In the genomic region with DNA sequence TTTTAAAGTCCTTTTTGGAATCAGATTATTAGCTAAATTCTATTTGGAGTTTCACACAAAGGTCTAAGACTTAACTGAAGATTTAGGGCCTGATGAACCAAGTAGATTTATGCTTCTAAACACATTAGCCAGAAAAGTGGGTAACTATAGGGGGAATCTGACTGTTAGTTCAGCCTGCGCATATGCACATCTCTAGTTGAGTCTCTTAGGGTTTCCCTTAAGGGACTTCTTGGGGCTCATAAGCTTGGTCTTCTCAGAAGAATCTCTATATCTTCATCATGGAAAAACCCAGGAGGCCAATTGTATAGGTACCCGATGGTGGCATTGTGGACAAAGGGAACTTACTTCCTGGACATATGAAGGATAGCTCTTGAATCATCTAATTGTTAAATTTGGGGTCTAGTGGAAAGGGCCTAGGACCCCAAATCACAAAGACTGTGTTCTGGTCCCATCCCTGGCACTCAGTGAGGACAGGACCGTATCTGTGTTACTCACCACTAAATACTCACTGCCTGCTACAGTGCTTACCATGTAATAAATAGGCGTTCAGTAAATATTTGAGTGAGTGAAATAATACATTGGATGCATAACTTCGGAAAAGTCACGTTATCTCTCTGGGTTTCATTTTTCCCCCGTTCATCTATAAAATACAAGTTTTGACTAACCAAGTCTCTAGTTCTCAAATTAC, we compare ENCODE assay signal across 20 cellular contexts. TPM values are rescaled to one million over a fixed set of nuclear protein-coding genes. Genes with fewer than 3 reads are reported as not detected.
DNase-seq lines count a peak whose midpoint lies in the region; ATAC-seq, FAIRE-seq and TF ChIP-seq lines count a peak whose summit lies in the region.
"Had no signal": no experiment of that assay in that cellular context is flagged by ENCODE, and none has a peak within 500 bp of the region (broad histone marks: within the 10 kb centered on the region; RNA-seq: fewer than 3 reads in every experiment).

No MANE protein-coding gene starts in this region.

- ATAC-seq in PC-3 (peak; percentile 72), memory B cell (ENCODE audit: low read depth) (no peak), HG03342 (IDR thresholded peaks at IDR 0.05; ENCODE audit: unreplicated experiment) (no peak)

- no TSS peak for BruUV-seq in PC-3 (replicated peaks; lab: Mats Ljungman, UMichigan)

- no peak overlapping the region for H3K4me2 ChIP-seq in PC-3 (ENCODE audit: low read length)

- H3K9ac ChIP-seq in PC-3 (ENCODE audit: low read length) = no peak overlapping the region

- TF ChIP-seq POLR2A in GM12892 (IDR thresholded peaks at IDR 0.05; ENCODE audit: low read depth, low read length) = no peak

- peaks cover 78% of the 10 kb centered on the region for H3K79me2 ChIP-seq in PC-3 (ENCODE audit: low read length)

- no peak overlapping the region for H3K4me3 Mint-ChIP-seq in activated T-cell treated with anti-CD3 and anti-CD28 coated beads, Interleukin-2, amount 50 U/mL, for 24 hours
- H3K4me3 Mint-ChIP-seq in memory B cell = no peak overlapping the region
- H3K4me3 Mint-ChIP-seq in glutamatergic neuron (ENCODE audit: unreplicated experiment) = no peak overlapping the region

- H3K9me3 Mint-ChIP-seq in activated T-cell treated with anti-CD3 and anti-CD28 coated beads, Interleukin-2, amount 50 U/mL, for 24 hours = no peaks in the 10 kb centered on the region
- no peaks in the 10 kb centered on the region for H3K9me3 Mint-ChIP-seq in memory B cell
- no peaks in the 10 kb centered on the region for H3K9me3 Mint-ChIP-seq in glutamatergic neuron (ENCODE audit: unreplicated experiment)

- DNase-seq in activated T-cell treated with anti-CD3 and anti-CD28 coated beads, Interleukin-2, amount 50 U/mL, for 24 hours = no peak
- no peak for DNase-seq in activated T-cell treated with anti-CD3 and anti-CD28 coated beads, Interleukin-2, amount 50 U/mL, for 1 hour
- DNase-seq in GM12892 (ENCODE audit: insufficient read length) (no peak), PC-3 (peak; percentile 31), memory B cell (ENCODE audit: low spot score in 2 of 2) (no peak), glutamatergic neuron (no peak), NCI-H146 (lab: John Stamatoyannopoulos, UW) (no peak)
- DNase-seq: Caco-2; DMS153; H7; NCI-H1930; NCI-H526 treated with DMSO at 0.1 percent for 48 hours; NK-92 treated with Interleukin-12 subunit alpha and Interleukin-12 subunit beta, amount 100 ng/mL, for 24 hours; OCI-M1; SJCRH30 had no signal

- no peaks in the 10 kb centered on the region for H3K27me3 ChIP-seq in PC-3 (ENCODE audit: low read length)
- H3K27me3 ChIP-seq: SJCRH30 had no signal

- H3K4me1 Mint-ChIP-seq in activated T-cell treated with anti-CD3 and anti-CD28 coated beads, Interleukin-2, amount 50 U/mL, for 24 hours (ENCODE audit: low read depth) = peaks cover 57% of the 10 kb centered on the region
- peaks cover 21% of the 10 kb centered on the region for H3K4me1 Mint-ChIP-seq in memory B cell
- no peaks in the 10 kb centered on the region for H3K4me1 Mint-ChIP-seq in glutamatergic neuron (ENCODE audit: low read depth, unreplicated experiment)

- no peaks in the 10 kb centered on the region; the same call in 1 of the 2 replicates for H3K4me1 ChIP-seq in PC-3 (ENCODE audit: insufficient read depth, low read length)
- H3K4me1 ChIP-seq: Caco-2 had no signal

- peaks cover 8% of the 10 kb centered on the region for H3K36me3 ChIP-seq in PC-3 (ENCODE audit: low read depth, low read length)

- H3F3A ChIP-seq in PC-3 (ENCODE audit: low read length, unreplicated experiment) = no peaks in the 10 kb centered on the region

- H3K27ac ChIP-seq in PC-3 (ENCODE audit: low read length) = no peak overlapping the region
- H3K27ac ChIP-seq: C4-2B, HL-60, RWPE1, SJCRH30 had no signal

- H3K4me3 ChIP-seq in PC-3 (ENCODE audit: low read length) = no peak overlapping the region
- H3K4me3 ChIP-seq: SJCRH30 had no signal

- H3K36me3 Mint-ChIP-seq in activated T-cell treated with anti-CD3 and anti-CD28 coated beads, Interleukin-2, amount 50 U/mL, for 24 hours (ENCODE audit: low read depth) = peaks cover 70% of the 10 kb centered on the region
- H3K36me3 Mint-ChIP-seq in memory B cell = peaks cover 12% of the 10 kb centered on the region
- H3K36me3 Mint-ChIP-seq in glutamatergic neuron (ENCODE audit: unreplicated experiment) = no peaks in the 10 kb centered on the region

- TF ChIP-seq CTCF in PC-3 (conservative IDR thresholded peaks at IDR 0.05; ENCODE audit: low read depth, low read length) (no peak), glutamatergic neuron (IDR thresholded peaks at IDR 0.05; ENCODE audit: partially characterized antibody, unreplicated experiment) (no peak)

- H3K27me3 Mint-ChIP-seq in activated T-cell treated with anti-CD3 and anti-CD28 coated beads, Interleukin-2, amount 50 U/mL, for 24 hours = no peaks in the 10 kb centered on the region
- no peaks in the 10 kb centered on the region for H3K27me3 Mint-ChIP-seq in memory B cell
- H3K27me3 Mint-ChIP-seq in glutamatergic neuron (ENCODE audit: unreplicated experiment) = no peaks in the 10 kb centered on the region

- POLR2A ChIA-PET in PC-3 (lab: Charles Lee; ENCODE audit: unreplicated experiment) = no interaction called here

- 0 out of 2 replicates have a peak, but pooled peaks cover 6% of the 10 kb centered on the region for H4K20me1 ChIP-seq in PC-3 (ENCODE audit: low read length)

- H2AFZ ChIP-seq in PC-3 (ENCODE audit: low read length) = no peak overlapping the region

- H3K27ac Mint-ChIP-seq in activated T-cell treated with anti-CD3 and anti-CD28 coated beads, Interleukin-2, amount 50 U/mL, for 24 hours = peak overlapping the region; percentile 14
- peak overlapping the region; percentile 60 for H3K27ac Mint-ChIP-seq in memory B cell
- H3K27ac Mint-ChIP-seq in glutamatergic neuron (ENCODE audit: unreplicated experiment) = no peak overlapping the region

- FAIRE-seq in GM12892 (lab: Jason Lieb, UNC) = peak; percentile 82
- FAIRE-seq: HTR-8/SVneo had no signal

- H3K9me3 ChIP-seq in PC-3 (ENCODE audit: low read length) = no peaks in the 10 kb centered on the region
- H3K9me3 ChIP-seq: Caco-2, SJCRH30 had no signal

- no peaks in the 10 kb centered on the region for H3K9me2 ChIP-seq in PC-3 (replicated peaks; ENCODE audit: low read length)

- CTCF ChIA-PET in PC-3 (lab: Charles Lee) = no interaction called here

- intact Hi-C loops in PC-3 (cut with micrococcal nuclease) = no loop called here

RNA-seq across cellular contexts. Expression of a gene that starts 17.0 kb away (rescaled TPM):
- polyA plus RNA-seq in GM12892 (2012; ENCODE audit: missing spikeins) = 90.8 TPM
- 109 and 119 TPM in 2 replicates for total RNA-seq in PC-3 (2014; rRNA removed)
- 74.0 TPM for total RNA-seq in glutamatergic neuron (ENCODE audit: unreplicated experiment)
